Comparison of ENCODE assay signal across 9 cellular contexts in the genomic region with DNA sequence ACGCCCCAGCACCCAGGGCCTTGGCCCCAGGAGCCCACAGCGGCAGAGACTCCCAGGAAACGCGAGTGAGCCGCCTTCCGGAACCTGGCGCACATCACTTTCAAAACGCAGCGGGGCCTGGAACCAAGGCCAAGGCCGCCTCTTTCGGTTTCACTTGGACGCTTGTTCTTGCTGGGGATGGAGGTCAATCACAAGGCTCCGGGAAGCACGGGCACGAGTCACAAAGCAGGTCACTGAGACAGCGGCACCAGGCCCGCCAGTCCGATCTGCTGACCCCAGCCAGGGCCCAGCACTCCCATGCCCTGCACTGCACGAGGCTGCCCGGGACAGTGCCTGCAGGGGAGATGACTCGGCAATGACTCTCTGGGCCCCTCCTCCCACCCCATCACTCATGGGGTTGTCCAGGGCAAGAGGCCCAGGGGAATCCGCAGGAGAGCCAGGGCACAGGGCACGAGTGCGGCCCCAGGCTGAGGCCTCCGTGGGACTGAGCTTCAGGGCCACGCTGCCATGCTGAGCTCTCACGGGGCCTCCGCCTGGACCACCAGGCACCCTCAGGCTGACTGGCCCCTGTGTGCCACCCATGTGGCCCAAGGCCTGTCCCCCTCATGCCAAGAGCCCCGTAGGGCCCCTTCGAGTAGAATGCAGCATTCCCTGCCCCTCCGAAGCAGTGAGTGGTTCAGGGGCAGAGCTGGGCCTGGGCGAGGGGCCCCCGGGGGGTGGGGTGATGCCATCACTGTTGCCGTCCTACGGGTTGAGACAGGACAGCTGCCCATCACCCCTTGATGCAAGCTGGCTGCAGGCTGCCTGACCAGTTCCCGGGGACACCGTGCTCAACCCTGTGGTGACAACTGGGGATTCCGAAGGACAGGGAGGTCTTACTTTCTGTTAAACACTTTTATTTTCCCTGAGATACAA. TPM values are rescaled to one million over a fixed set of nuclear protein-coding genes. Genes with fewer than 3 reads are reported as not detected.
DNase-seq lines count a peak whose midpoint lies in the region; ATAC-seq and TF ChIP-seq lines count a peak whose summit lies in the region.
"Had no signal": no experiment of that assay in that cellular context is flagged by ENCODE, and none has a peak within 500 bp of the region (broad histone marks: within the 10 kb centered on the region; RNA-seq: fewer than 3 reads in every experiment).

No MANE protein-coding gene starts in this region.

- TSS peak; percentile 3 for BruUV-seq in mammary epithelial cell (replicated peaks; lab: Mats Ljungman, UMichigan)

- no peaks in the 10 kb centered on the region for H3K9me3 Mint-ChIP-seq in activated T-cell treated with anti-CD3 and anti-CD28 coated beads, Interleukin-2, amount 50 U/mL, for 24 hours
- H3K9me3 Mint-ChIP-seq in activated T-cell treated with anti-CD3 and anti-CD28 coated beads, Interleukin-2, amount 50 U/mL, for 4 hours: no peaks in the 10 kb centered on the region

- in situ Hi-C loops in mammary epithelial cell (cut with MboI; ENCODE audit: low sequenced_read_pairs in 2 of 2): no loop called here

- no peak for TF ChIP-seq EP300 in upper lobe of left lung (IDR thresholded peaks at IDR 0.05)

- H3K79me2 ChIP-seq in mammary epithelial cell (ENCODE audit: insufficient read depth, low read length): peaks cover 99% of the 10 kb centered on the region
- peaks cover 86% of the 10 kb centered on the region for H3K79me2 ChIP-seq in MM.1S (ENCODE audit: low read length)

- H4K20me1 ChIP-seq in mammary epithelial cell (ENCODE audit: insufficient read depth, low read length): no peaks in the 10 kb centered on the region
- no peaks in the 10 kb centered on the region for H4K20me1 ChIP-seq in MM.1S (ENCODE audit: insufficient read depth, low read length)

- H3K9me3 ChIP-seq in mammary epithelial cell (replicated peaks; ENCODE audit: insufficient read depth, low read length) (no peaks in the 10 kb centered on the region), upper lobe of left lung (no peaks in the 10 kb centered on the region), MM.1S (replicated peaks; ENCODE audit: insufficient read depth, low read length) (no peaks in the 10 kb centered on the region)

- 2% methylated on average over 18 of the region's 38 CpGs for WGBS in mammary epithelial cell (ENCODE audit: low coverage, missing lambda C conversion rate)
- 69 to 79% methylated on average over 14 to 31 of the region's 38 CpGs for WGBS in upper lobe of left lung, 2 donors

- dilution Hi-C loops in mammary epithelial cell (cut with HindIII; ENCODE audit: low sequenced_read_pairs): no loop called here

- intact Hi-C loops in mammary epithelial cell (cut with micrococcal nuclease): loop anchor here (1.0 to 2.0 kb wide), 2 partner anchors 8 to 14 kb away; no protein-coding TSS in a partner anchor

- H3K36me3 ChIP-seq in mammary epithelial cell (ENCODE audit: insufficient read depth, low read length): peaks cover 7% of the 10 kb centered on the region
- peaks cover 0 to 12% (median 5%) of the 10 kb centered on the region in 4 donors for H3K36me3 ChIP-seq in upper lobe of left lung
- no peaks in the 10 kb centered on the region for H3K36me3 ChIP-seq in MM.1S (replicated peaks; ENCODE audit: insufficient read depth, low read length)

- peak overlapping the region; percentile 48 to 79 (median 67) for H3K4me3 ChIP-seq in mammary epithelial cell (replicated peaks in 1 of 3; ENCODE audit: insufficient read depth in 1 of 3, low read depth in 2 of 3, low read length in 3 of 3)
- H3K4me3 ChIP-seq in upper lobe of left lung: peak overlapping the region in 3 of 4 donors; percentile 7 to 39 (median 20)
- no peak overlapping the region for H3K4me3 ChIP-seq in MM.1S (ENCODE audit: low read length)

- H3K9me2 ChIP-seq in MM.1S (replicated peaks; ENCODE audit: insufficient read depth, low read length): no peaks in the 10 kb centered on the region

- no peaks in the 10 kb centered on the region for H3F3A ChIP-seq in MM.1S (ENCODE audit: insufficient read depth, low read length)

- no peaks in the 10 kb centered on the region for H3K27me3 Mint-ChIP-seq in activated T-cell treated with anti-CD3 and anti-CD28 coated beads, Interleukin-2, amount 50 U/mL, for 24 hours
- H3K27me3 Mint-ChIP-seq in activated T-cell treated with anti-CD3 and anti-CD28 coated beads, Interleukin-2, amount 50 U/mL, for 4 hours (ENCODE audit: low read depth): no peaks in the 10 kb centered on the region

- peaks cover 21% of the 10 kb centered on the region for H3K36me3 Mint-ChIP-seq in activated T-cell treated with anti-CD3 and anti-CD28 coated beads, Interleukin-2, amount 50 U/mL, for 24 hours (ENCODE audit: low read depth)
- H3K36me3 Mint-ChIP-seq in activated T-cell treated with anti-CD3 and anti-CD28 coated beads, Interleukin-2, amount 50 U/mL, for 4 hours (ENCODE audit: insufficient read depth): peaks cover 9% of the 10 kb centered on the region

- H3K27ac ChIP-seq in mammary epithelial cell (ENCODE audit: insufficient read depth, low read depth, low read length): peak overlapping the region; percentile 83
- H3K27ac ChIP-seq in upper lobe of left lung: peak overlapping the region; percentile 74 to 82 (median 80)
- no peak overlapping the region for H3K27ac ChIP-seq in MM.1S (ENCODE audit: low read length)
- H3K27ac ChIP-seq: VCaP had no signal

- H3K4me1 ChIP-seq in mammary epithelial cell (ENCODE audit: insufficient read depth, low read length) (peaks cover 52% of the 10 kb centered on the region), upper lobe of left lung (peaks cover 49 to 79% (median 59%) of the 10 kb centered on the region in 4 donors), MM.1S (ENCODE audit: low read length) (no peaks in the 10 kb centered on the region)

- H3K9ac ChIP-seq in mammary epithelial cell (ENCODE audit: insufficient read depth, low read length) (peak overlapping the region; percentile 86), MM.1S (ENCODE audit: low read length) (no peak overlapping the region)

- no peak for ATAC-seq in activated T-cell treated with anti-CD3 and anti-CD28 coated beads, Interleukin-2, amount 50 U/mL, for 4 hours
- peak in 1 of 2 donors; percentile 33 for ATAC-seq in upper lobe of left lung (ENCODE audit: low FRiP score in 2 of 2)

- H3K4me1 Mint-ChIP-seq in activated T-cell treated with anti-CD3 and anti-CD28 coated beads, Interleukin-2, amount 50 U/mL, for 24 hours (ENCODE audit: low read depth): peaks cover 29% of the 10 kb centered on the region
- H3K4me1 Mint-ChIP-seq in activated T-cell treated with anti-CD3 and anti-CD28 coated beads, Interleukin-2, amount 50 U/mL, for 4 hours (ENCODE audit: low read depth): peaks cover 30% of the 10 kb centered on the region

- peak in 1 of 2 donors; percentile 16 for TF ChIP-seq CTCF in mammary epithelial cell (conservative IDR thresholded peaks at IDR 0.05 in 1 of 2, IDR thresholded peaks at IDR 0.05 in 1 of 2; ENCODE audit: extremely low read depth in 1 of 2, insufficient read depth in 1 of 2, low read depth in 1 of 2, low read length in 2 of 2)
- TF ChIP-seq CTCF in upper lobe of left lung (IDR thresholded peaks at IDR 0.05): no peak
- TF ChIP-seq CTCF in MM.1S (IDR thresholded peaks at IDR 0.05; ENCODE audit: low read length): no peak

- no peak overlapping the region for H2AFZ ChIP-seq in mammary epithelial cell (ENCODE audit: low read depth, low read length)
- H2AFZ ChIP-seq in MM.1S (ENCODE audit: low read length): no peak overlapping the region

- peak in 1 of 4 donors; percentile 21 for TF ChIP-seq POLR2A in upper lobe of left lung (IDR thresholded peaks at IDR 0.05)

- H3K27me3 ChIP-seq in mammary epithelial cell (ENCODE audit: insufficient read depth, low read length) (no peaks in the 10 kb centered on the region), upper lobe of left lung (no peaks in the 10 kb centered on the region), MM.1S (replicated peaks; ENCODE audit: insufficient read depth, low read length) (no peaks in the 10 kb centered on the region)

- no peak overlapping the region for H3K4me3 Mint-ChIP-seq in activated T-cell treated with anti-CD3 and anti-CD28 coated beads, Interleukin-2, amount 50 U/mL, for 24 hours
- no peak overlapping the region for H3K4me3 Mint-ChIP-seq in activated T-cell treated with anti-CD3 and anti-CD28 coated beads, Interleukin-2, amount 50 U/mL, for 4 hours

- no peak for DNase-seq in activated T-cell treated with anti-CD3 and anti-CD28 coated beads, Interleukin-2, amount 50 U/mL, for 24 hours
- no peak for DNase-seq in activated T-cell treated with anti-CD3 and anti-CD28 coated beads, Interleukin-2, amount 50 U/mL, for 4 hours
- DNase-seq in mammary epithelial cell (peak; percentile 92), medulla oblongata (ENCODE audit: extremely low spot score) (peak; percentile 60), upper lobe of left lung (peak in 1 of 2 donors; percentile 82), MM.1S (no peak), activated T-cell treated with anti-CD3 and anti-CD28 coated beads for 4 hours (no peak)
- DNase-seq in activated effector memory CD4-positive, alpha-beta T cell treated with Interleukin-2 at 50 U/mL for 16 hours: no peak

- peak overlapping the region; percentile 73 for H3K27ac Mint-ChIP-seq in activated T-cell treated with anti-CD3 and anti-CD28 coated beads, Interleukin-2, amount 50 U/mL, for 24 hours

- H3K4me2 ChIP-seq in mammary epithelial cell (ENCODE audit: insufficient read depth, low read depth, low read length) (peak overlapping the region; percentile 99), MM.1S (ENCODE audit: low read depth, low read length) (no peak overlapping the region)

- CTCF ChIA-PET in mammary epithelial cell (lab: Charles Lee; ENCODE audit: low non-redundant PET): no interaction called here

RNA-seq across cellular contexts. Expression of gene SBNO2, which starts 4.9 kb away (rescaled TPM):
- 100 to 1,000 TPM; 134 to 140 (median 139) TPM for total RNA-seq in activated T-cell treated with anti-CD3 and anti-CD28 coated beads, Interleukin-2, amount 50 U/mL, for 4 hours
- 100 to 1,000 TPM in 1 of 2 donors, 10 to 100 TPM in 1; 37.0 to 108 TPM for total RNA-seq in mammary epithelial cell
- polyA plus RNA-seq in mammary epithelial cell: 22.5 TPM
- polyA minus RNA-seq in mammary epithelial cell: 34.4 TPM
- total RNA-seq in upper lobe of left lung: 100 to 1,000 TPM in 4 of 6 donors, 10 to 100 TPM in 2; 44.8 to 159 (median 106) TPM

RNA-seq across cellular contexts. Expression of gene STK11, which starts 36.4 kb away (rescaled TPM):
- total RNA-seq in activated T-cell treated with anti-CD3 and anti-CD28 coated beads, Interleukin-2, amount 50 U/mL, for 4 hours: 10 to 100 TPM; 64.4 to 72.0 (median 69.8) TPM
- total RNA-seq in mammary epithelial cell: 10 to 100 TPM; 57.7 to 67.5 TPM
- 32.7 TPM for polyA plus RNA-seq in mammary epithelial cell
- 48.3 TPM for polyA minus RNA-seq in mammary epithelial cell
- 100 to 1,000 TPM in 1 of 6 donors, 10 to 100 TPM in 5; 50.2 to 168 (median 63.2) TPM for total RNA-seq in upper lobe of left lung

Comparison
In these comparisons a context has a peak if more than half of its experiments do, and no peak if none do; other contexts are left out.
1. DNase-seq: peak in mammary epithelial cell (single experiment) and medulla oblongata (single experiment); none in activated T-cell treated with anti-CD3 and anti-CD28 coated beads, Interleukin-2, amount 50 U/mL, for 24 hours (single experiment), activated T-cell treated with anti-CD3 and anti-CD28 coated beads, Interleukin-2, amount 50 U/mL, for 4 hours (single experiment), activated effector memory CD4-positive, alpha-beta T cell treated with Interleukin-2 at 50 U/mL for 16 hours (single experiment), MM.1S (single experiment) and activated T-cell treated with anti-CD3 and anti-CD28 coated beads for 4 hours (single experiment).